In the genomic region with DNA sequence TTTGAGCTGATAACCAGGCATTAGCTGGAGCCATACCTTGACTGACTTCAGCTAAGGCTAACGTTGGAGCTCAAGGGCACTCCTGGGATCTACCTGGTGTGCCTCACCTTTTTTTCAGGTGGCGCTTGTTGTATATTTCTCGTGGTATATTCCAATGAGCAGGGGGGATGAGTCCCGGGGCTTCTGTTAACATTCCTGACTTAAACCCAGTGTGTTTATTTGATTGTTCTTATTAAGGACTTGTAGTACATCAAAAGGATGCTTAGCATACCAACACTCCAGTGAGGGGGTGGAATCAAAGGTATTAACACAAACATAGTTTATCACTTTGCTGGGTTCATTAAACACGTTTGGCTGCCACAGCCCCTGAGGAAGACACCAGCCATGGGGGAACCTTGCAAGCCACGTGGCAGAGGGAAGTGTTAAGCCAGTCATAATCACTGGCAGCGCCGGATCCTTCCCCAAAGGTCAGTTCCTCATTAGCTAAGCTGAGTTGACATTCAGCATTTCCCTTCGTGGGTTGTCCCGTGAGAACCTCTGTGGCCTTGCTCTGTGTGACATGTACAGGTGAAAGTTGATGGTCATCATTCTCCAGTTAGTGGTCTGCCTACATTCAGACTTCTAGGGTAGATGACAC, we compare ENCODE assay signal across 8 cellular contexts.
DNase-seq lines count a peak whose midpoint lies in the region; ATAC-seq, FAIRE-seq and TF ChIP-seq lines count a peak whose summit lies in the region.

No MANE protein-coding gene starts in this region.

- no peaks in the 10 kb centered on the region for H3K27me3 Mint-ChIP-seq in nephron progenitor cell (ENCODE audit: low read depth, poor library complexity)

- peak overlapping the region; percentile 98; the same call in 1 of the 2 replicates for H2BK12ac ChIP-seq in H1 (ENCODE audit: low read depth, low read length)

- in situ Hi-C loops in ACHN (cut with HindIII; ENCODE audit: low pct_ligation_motif_present, low pct_unique_long_range_greater_than_20kb, low sequenced_read_pairs), result no loop called here

- no peak overlapping the region for H2BK20ac ChIP-seq in H1 (ENCODE audit: low read length)

- FAIRE-seq in H1 (lab: Jason Lieb, UNC), result no peak

- peak overlapping the region; percentile 55 for H3K27ac ChIP-seq in OCI-LY3 (ENCODE audit: low read length)
- peak overlapping the region; percentile 77 for H3K27ac ChIP-seq in H1 (ENCODE audit: low read depth, low read length)

- no peaks in the 10 kb centered on the region for H3K9me3 Mint-ChIP-seq in nephron progenitor cell

- no peak for TF ChIP-seq POLR2A in H1 (IDR thresholded peaks at IDR 0.05; ENCODE audit: control extremely low read depth in 1 of 2, low read depth in 2 of 2, low read length in 2 of 2)

- H3K4me3 ChIP-seq in OCI-LY3 (ENCODE audit: low read length) (no peak overlapping the region), H1 (ENCODE audit: extremely low read depth in 1 of 4, insufficient read depth in 2 of 4, low read depth in 3 of 4, low read length in 4 of 4) (no peak overlapping the region)

- no peak overlapping the region for H3K23ac ChIP-seq in H1 (ENCODE audit: insufficient read length)

- no peak for TF ChIP-seq RAD21 in H1 (IDR thresholded peaks at IDR 0.05 in 1 of 2, conservative IDR thresholded peaks at IDR 0.05 in 1 of 2; ENCODE audit: low read depth in 2 of 2, low read length in 2 of 2)

- no peak for TF ChIP-seq CTCF in OCI-LY3 (IDR thresholded peaks at IDR 0.05; ENCODE audit: low read depth, low read length)
- TF ChIP-seq CTCF in H1 (IDR thresholded peaks at IDR 0.05; ENCODE audit: control extremely low read depth in 1 of 3, insufficient read depth in 1 of 3, low read depth in 1 of 3, low read length in 3 of 3), result no peak
- no peak for TF ChIP-seq CTCF in nephron progenitor cell (IDR thresholded peaks at IDR 0.05)

- peaks cover 52% of the 10 kb centered on the region for H3K36me3 ChIP-seq in OCI-LY3 (replicated peaks; ENCODE audit: low read depth, low read length)
- H3K36me3 ChIP-seq in H1 (ENCODE audit: control insufficient read depth in 2 of 4, insufficient read depth in 4 of 4, low read length in 3 of 4), result no peaks in the 10 kb centered on the region; a peak in 2 of 8 replicates

- peak overlapping the region; percentile 100 for H3K27ac Mint-ChIP-seq in nephron progenitor cell

- 76% methylated on average over 10 of the region's 10 CpGs; no CpG with 5 or more reads in 1 of the 2 experiments for WGBS in H1 (ENCODE audit: extremely low coverage in 1 of 2, insufficient coverage in 1 of 2, insufficient read length in 1 of 2, insufficient replicate concordance in 2 of 2, low coverage in 1 of 2, low lambda C conversion rate in 2 of 2, missing lambda C conversion rate in 1 of 2), 2 experiments

- H3K9me3 ChIP-seq in OCI-LY3 (ENCODE audit: insufficient read depth, low read length) (no peaks in the 10 kb centered on the region), H1 (ENCODE audit: insufficient read depth in 2 of 2, low read depth in 1 of 2, low read length in 1 of 2) (no peaks in the 10 kb centered on the region)

- H4K20me1 ChIP-seq in OCI-LY3 (ENCODE audit: insufficient read depth, low read length) (0 out of 2 replicates have a peak, but pooled peaks cover 4% of the 10 kb centered on the region), H1 (replicated peaks in 1 of 2; ENCODE audit: control insufficient read depth in 1 of 2, insufficient read depth in 2 of 2, low read length in 2 of 2) (no peaks in the 10 kb centered on the region)

- H2AFZ ChIP-seq in OCI-LY3 (ENCODE audit: low read depth, low read length), result no peak overlapping the region
- H2AFZ ChIP-seq in H1 (ENCODE audit: low read length), result no peak overlapping the region

- no peak overlapping the region for H2BK15ac ChIP-seq in H1 (ENCODE audit: low read length)

- peaks cover 76% of the 10 kb centered on the region for H3K4me1 Mint-ChIP-seq in nephron progenitor cell

- peaks cover 5% of the 10 kb centered on the region for H3K36me3 Mint-ChIP-seq in nephron progenitor cell (ENCODE audit: low read depth)

- no peak overlapping the region for H4K5ac ChIP-seq in H1 (ENCODE audit: insufficient read length, low read depth, low read length)

- H3K56ac ChIP-seq in H1 (replicated peaks; ENCODE audit: insufficient read length, low read depth, low read length), result no peak overlapping the region

- TF ChIP-seq EP300 in H1 (IDR thresholded peaks at IDR 0.05; ENCODE audit: borderline replicate concordance in 1 of 2, low read depth in 2 of 2, low read length in 2 of 2), result no peak

- H3K27me3 ChIP-seq in OCI-LY3 (ENCODE audit: low read depth, low read length) (no peaks in the 10 kb centered on the region), H1 (replicated peaks in 1 of 4; ENCODE audit: control insufficient read depth in 3 of 4, extremely low read depth in 1 of 4, insufficient read depth in 3 of 4, low read length in 3 of 4) (no peaks in the 10 kb centered on the region)

- H3K4me1 ChIP-seq in OCI-LY3 (ENCODE audit: low read length) (peaks cover 18% of the 10 kb centered on the region), H1 (replicated peaks in 1 of 4; ENCODE audit: control insufficient read depth in 3 of 4, insufficient read depth in 4 of 4, low read length in 3 of 4) (peaks cover 8 to 22% (median 16%) of the 10 kb centered on the region in 4 experiments)

- H3K18ac ChIP-seq in H1 (ENCODE audit: extremely low read depth, low read length), result no peak overlapping the region

- no peak overlapping the region for H3K14ac ChIP-seq in H1 (ENCODE audit: insufficient read length)

- H2BK120ac ChIP-seq in H1 (replicated peaks; ENCODE audit: low read depth, low read length), result no peak overlapping the region

- ATAC-seq in GM21619 (IDR thresholded peaks at IDR 0.05; ENCODE audit: unreplicated experiment), result peak; percentile 60

- POLR2A ChIA-PET in H1 (lab: Charles Lee; ENCODE audit: partially characterized antibody), result no interaction called here

- H2BK5ac ChIP-seq in H1 (ENCODE audit: low read depth, low read length), result peak overlapping the region; percentile 84

- H3K4me2 ChIP-seq in OCI-LY3 (ENCODE audit: low read length) (peak overlapping the region; percentile 33), H1 (ENCODE audit: insufficient read depth in 1 of 2, low read depth in 2 of 2, low read length in 2 of 2) (peak overlapping the region in 1 of 2 experiments; percentile 18; a peak in 2 of 4 replicates)

- H3K4me3 Mint-ChIP-seq in nephron progenitor cell, result peak overlapping the region; percentile 0

- CTCF ChIA-PET in H1 (lab: Charles Lee; ENCODE audit: partially characterized antibody), result no interaction called here

- H4K91ac ChIP-seq in H1 (replicated peaks; ENCODE audit: insufficient read length, low read length), result peak overlapping the region; percentile 40

- no peaks in the 10 kb centered on the region for H3K79me2 ChIP-seq in OCI-LY3 (ENCODE audit: low read length)
- no peaks in the 10 kb centered on the region for H3K79me2 ChIP-seq in H1 (ENCODE audit: control insufficient read depth in 1 of 2, insufficient read depth in 2 of 2, low read length in 2 of 2)

- H3K4ac ChIP-seq in H1 (replicated peaks; ENCODE audit: insufficient read length, low read depth, low read length), result no peak overlapping the region

- H3K23me2 ChIP-seq in H1 (ENCODE audit: low read depth, low read length), result no peaks in the 10 kb centered on the region

- DNase-seq in ACHN (peak; percentile 11), H1 (ENCODE audit: low read depth in 1 of 2, low spot score in 2 of 2) (no peak), nephron progenitor cell (no peak), NCI-H2171 treated with DMSO at 0.1 percent for 48 hours (lab: John Stamatoyannopoulos, UW) (no peak), HUDEP-2 (lab: John Stamatoyannopoulos, UW; ENCODE audit: unreplicated experiment in 76 of 76) (no peak)
- DNase-seq in stimulated activated CD4-positive, alpha-beta T cell treated with anti-CD3 and anti-CD28 coated beads, Interleukin-2, amount 100 ng/mL, for 48 hours, result no peak

- peak overlapping the region; percentile 17; the same call in 1 of the 2 replicates for H4K8ac ChIP-seq in H1 (ENCODE audit: extremely low read depth, insufficient read depth, low read length)

- H3K9ac ChIP-seq in OCI-LY3 (ENCODE audit: low read length), result no peak overlapping the region
- peak overlapping the region in 3 of 4 experiments; percentile 4 to 25 (median 14); a peak in 3 of 7 replicates for H3K9ac ChIP-seq in H1 (replicated peaks in 1 of 4; ENCODE audit: extremely low read depth in 1 of 4, low read depth in 3 of 4, low read length in 3 of 4)

- no peaks in the 10 kb centered on the region for H3K79me1 ChIP-seq in H1 (ENCODE audit: low read depth, low read length)

- peak overlapping the region; percentile 79; the same call in 1 of the 2 replicates for H2AK5ac ChIP-seq in H1 (ENCODE audit: low read depth, low read length)

TF ChIP-seq in H1, 55 proteins besides CTCF, POLR2A, EP300 and RAD21 (continues in another document):
- TF ChIP-seq SIX5 (IDR thresholded peaks at IDR 0.05; ENCODE audit: low read depth, low read length) (no peak), YY1 (IDR thresholded peaks at IDR 0.05; ENCODE audit: low read depth, low read length) (no peak), TCF12 (IDR thresholded peaks at IDR 0.05; ENCODE audit: low read depth, low read length) (no peak), CBX5 (IDR thresholded peaks at IDR 0.05; ENCODE audit: low read depth, low read length) (no peak), SUZ12 (IDR thresholded peaks at IDR 0.05; ENCODE audit: low read length) (no peak), KDM1A (IDR thresholded peaks at IDR 0.05; ENCODE audit: borderline replicate concordance, low read length) (no peak), FOSL1 (IDR thresholded peaks at IDR 0.05; ENCODE audit: insufficient read depth, low read depth, low read length) (no peak), HDAC2 (IDR thresholded peaks at IDR 0.05; ENCODE audit: borderline replicate concordance in 1 of 2, low read depth in 2 of 2, low read length in 2 of 2) (no peak), TEAD4 (IDR thresholded peaks at IDR 0.05; ENCODE audit: low read depth, low read length) (peak; percentile 85), ATF2 (IDR thresholded peaks at IDR 0.05; ENCODE audit: low read length) (no peak), JUN (IDR thresholded peaks at IDR 0.05; ENCODE audit: low read depth, low read length) (no peak)
